ENCODE assay signal across 1 cellular context in genomic region chr12:83196694-83197350, GRCh38.
TF ChIP-seq lines count a peak whose summit lies in the region.

No MANE protein-coding gene starts in this region.

TF ChIP-seq in K562, 482 proteins besides CTCF, POLR2A, EP300 and RAD21 (continued from another document):
- TF ChIP-seq ZNF280B (CRISPR knock-in tag; IDR thresholded peaks at IDR 0.05) (no peak), ZNF263 (CRISPR knock-in tag; IDR thresholded peaks at IDR 0.05; ENCODE audit: borderline replicate concordance) (no peak), HEY1 (CRISPR knock-in tag; IDR thresholded peaks at IDR 0.05; ENCODE audit: borderline replicate concordance) (no peak), MYNN (IDR thresholded peaks at IDR 0.05) (no peak), MYNN (CRISPR knock-in tag; IDR thresholded peaks at IDR 0.05) (no peak), NFATC3 (IDR thresholded peaks at IDR 0.05) (no peak), ELF2 (CRISPR knock-in tag; IDR thresholded peaks at IDR 0.05) (no peak), RB1 (IDR thresholded peaks at IDR 0.05; ENCODE audit: low read depth) (no peak), CHAMP1 (IDR thresholded peaks at IDR 0.05) (peak; percentile 65), ID3 (CRISPR knock-in tag; IDR thresholded peaks at IDR 0.05) (no peak), ID3 (tag; IDR thresholded peaks at IDR 0.05) (no peak), ARHGAP35 (IDR thresholded peaks at IDR 0.05; ENCODE audit: partially characterized antibody) (no peak), PHF21A (IDR thresholded peaks at IDR 0.05; ENCODE audit: borderline replicate concordance, low read depth) (no peak), STAT5A (IDR thresholded peaks at IDR 0.05; ENCODE audit: borderline replicate concordance, low read length) (peak; percentile 99), CTBP1 (IDR thresholded peaks at IDR 0.05; ENCODE audit: borderline replicate concordance) (peak; percentile 54), MITF (IDR thresholded peaks at IDR 0.05) (no peak), STAG1 (CRISPR knock-in tag; IDR thresholded peaks at IDR 0.05; ENCODE audit: borderline replicate concordance) (no peak), FOS (IDR thresholded peaks at IDR 0.05; ENCODE audit: extremely low read depth, insufficient read length) (no peak), TCF3 (CRISPR knock-in tag; IDR thresholded peaks at IDR 0.05) (peak; percentile 47; the same call in 1 of the 2 replicates), ZNF655 (CRISPR knock-in tag; IDR thresholded peaks at IDR 0.05) (no peak), DIDO1 (tag; IDR thresholded peaks at IDR 0.05; ENCODE audit: low read depth) (no peak), MAFF (IDR thresholded peaks at IDR 0.05; ENCODE audit: low read length) (no peak), ZNF780A (CRISPR knock-in tag; IDR thresholded peaks at IDR 0.05) (no peak), FOXJ2 (tag; IDR thresholded peaks at IDR 0.05) (no peak), E2F4 (CRISPR knock-in tag; IDR thresholded peaks at IDR 0.05; ENCODE audit: low read depth) (no peak)
